8 cellular contexts compared by ENCODE assay signal in the genomic region with DNA sequence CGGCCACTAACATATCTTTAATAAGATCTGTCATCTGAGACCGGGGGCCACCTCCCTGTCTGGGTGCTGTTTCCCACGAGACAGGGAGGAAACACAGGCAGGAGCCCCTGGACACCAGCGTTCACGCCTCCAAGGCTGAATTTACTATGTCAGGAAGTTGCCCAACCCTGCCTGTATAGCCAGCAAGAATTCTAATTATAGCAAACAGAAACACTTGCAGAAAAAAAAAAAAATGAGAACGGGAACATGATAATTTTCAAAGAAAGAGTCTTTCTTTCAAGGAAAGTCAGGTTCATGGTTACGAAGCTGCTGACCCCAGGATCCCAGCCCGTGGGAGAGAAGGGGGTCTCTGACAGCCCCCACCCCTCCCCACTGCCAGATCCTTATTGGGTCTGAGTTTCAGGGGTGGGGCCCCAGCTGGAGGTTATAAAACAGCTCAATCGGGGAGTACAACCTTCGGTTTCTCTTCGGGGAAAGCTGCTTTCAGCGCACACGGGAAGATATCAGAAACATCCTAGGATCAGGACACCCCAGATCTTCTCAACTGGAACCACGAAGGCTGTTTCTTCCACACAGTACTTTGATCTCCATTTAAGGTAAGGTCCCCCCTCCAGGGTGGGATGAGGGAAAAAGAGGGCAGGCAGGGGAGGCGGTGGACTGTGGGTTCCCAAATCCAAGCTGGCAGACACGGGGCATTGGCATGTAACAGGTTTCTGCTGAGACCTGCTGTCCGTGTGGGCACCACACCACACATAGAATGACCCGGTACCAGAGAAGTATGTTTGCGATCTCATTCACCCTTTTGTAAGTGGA. TPM values are rescaled to one million over a fixed set of nuclear protein-coding genes. Genes with fewer than 3 reads are reported as not detected.
A peak's percentile ranks its signal among the peaks of the same experiment; 100 is the strongest.
DNase-seq lines count a peak whose midpoint lies in the region; ATAC-seq and TF ChIP-seq lines count a peak whose summit lies in the region.

IL3RA (plus strand) TSS at position 455 of the 813 bp plus-strand sequence. CDS start 4,981 bp downstream, outside the sequence.

- no peaks in the 10 kb centered on the region for H3K9me2 ChIP-seq in PC-9 (ENCODE audit: insufficient read depth)

- POLR2A ChIA-PET in PC-9 (lab: Charles Lee; ENCODE audit: unreplicated experiment): no interaction called here

- no peak for TF ChIP-seq EP300 in esophagus muscularis mucosa (IDR thresholded peaks at IDR 0.05)
- no peak for TF ChIP-seq EP300 in ovary (IDR thresholded peaks at IDR 0.05)

- no peaks in the 10 kb centered on the region for H3K79me2 ChIP-seq in PC-9 (ENCODE audit: low read depth)

- H3K4me1 ChIP-seq in PC-9 (replicated peaks; ENCODE audit: insufficient read depth): peaks cover 13% of the 10 kb centered on the region; the same call in 1 of the 2 replicates
- peaks cover 2 to 8% (median 5%) of the 10 kb centered on the region in 4 donors for H3K4me1 ChIP-seq in esophagus muscularis mucosa
- peaks cover 1% of the 10 kb centered on the region for H3K4me1 ChIP-seq in ovary (ENCODE audit: insufficient read depth)

- H3K27ac ChIP-seq in PC-9 (no peak within 1 kb of the TSS), esophagus muscularis mucosa (replicated peaks in 1 of 4) (peak within 1 kb of the TSS; percentile 66 to 79 (median 76)), ovary (no peak within 1 kb of the TSS)

- H2AFZ ChIP-seq in PC-9: no peak within 1 kb of the TSS; the same call in 1 of the 2 replicates

- BruUV-seq in PC-9 (replicated peaks; lab: Mats Ljungman, UMichigan): no TSS peak

- TF ChIP-seq POLR2A in esophagus muscularis mucosa (IDR thresholded peaks at IDR 0.05; ENCODE audit: low read depth) (no peak), ovary (IDR thresholded peaks at IDR 0.05) (no peak)

- no peak for TF ChIP-seq CTCF in PC-9 (conservative IDR thresholded peaks at IDR 0.05)
- TF ChIP-seq CTCF in esophagus muscularis mucosa (IDR thresholded peaks at IDR 0.05): no peak
- no peak for TF ChIP-seq CTCF in ovary (IDR thresholded peaks at IDR 0.05)

- peak within 1 kb of the TSS; percentile 47; the same call in 1 of the 2 replicates for H3K4me3 ChIP-seq in PC-9
- peak within 1 kb of the TSS; percentile 50 to 67 (median 58) for H3K4me3 ChIP-seq in esophagus muscularis mucosa
- H3K4me3 ChIP-seq in ovary: peak within 1 kb of the TSS; percentile 26

- DNase-seq in GF-D8 (lab: John Stamatoyannopoulos, UW): peak; percentile 90
- DNase-seq in PC-9: peak; percentile 38 to 74
- DNase-seq in esophagus muscularis mucosa (ENCODE audit: extremely low spot score): no peak
- DNase-seq in ovary: peak in 1 of 5 donors; percentile 44
- DNase-seq in COLO829 (ENCODE audit: low spot score): no peak
- DNase-seq in NCI-H146 treated with DMSO at 0.1 percent for 48 hours (lab: John Stamatoyannopoulos, UW; ENCODE audit: unreplicated experiment): no peak

- 27% methylated on average over 19 of the region's 19 CpGs for WGBS in esophagus muscularis mucosa
- WGBS in ovary, 3 donors: 10 to 14% (median 13%) methylated on average over 19 of the region's 19 CpGs

- ATAC-seq in GM21717 (IDR thresholded peaks at IDR 0.05; ENCODE audit: unreplicated experiment) (peak; percentile 56), HG02885 (IDR thresholded peaks at IDR 0.05; ENCODE audit: poor library complexity, unreplicated experiment) (no peak)

- H3K27me3 ChIP-seq in PC-9 (ENCODE audit: insufficient read depth, low read depth) (no peaks in the 10 kb centered on the region), esophagus muscularis mucosa (peaks cover 0 to 4% (median 0%) of the 10 kb centered on the region in 4 donors), ovary (no peaks in the 10 kb centered on the region)

- peaks cover 18% of the 10 kb centered on the region for H3F3A ChIP-seq in PC-9 (ENCODE audit: insufficient read depth, low read depth)

- H3K36me3 ChIP-seq in PC-9 (ENCODE audit: low read depth) (no peaks in the 10 kb centered on the region), esophagus muscularis mucosa (peaks cover 0 to 3% (median 0%) of the 10 kb centered on the region in 4 donors), ovary (no peaks in the 10 kb centered on the region)

- CTCF ChIA-PET in PC-9 (lab: Charles Lee): no interaction called here

- H3K9me3 ChIP-seq in PC-9 (ENCODE audit: insufficient read depth, low read depth) (no peaks in the 10 kb centered on the region), esophagus muscularis mucosa (peaks cover 0 to 8% (median 2%) of the 10 kb centered on the region in 4 donors), ovary (no peaks in the 10 kb centered on the region)

- H4K20me1 ChIP-seq in PC-9 (ENCODE audit: insufficient read depth): no peaks in the 10 kb centered on the region

- H3K4me2 ChIP-seq in PC-9: peak within 1 kb of the TSS; percentile 69

- intact Hi-C loops in PC-9 (cut with micrococcal nuclease; ENCODE audit: unreplicated experiment) (no loop called here), esophagus muscularis mucosa (cut with DNase I) (no loop called here), ovary (cut with DNase I) (no loop called here)

RNA-seq across cellular contexts. Expression of gene IL3RA, which starts in this region (rescaled TPM):
- total RNA-seq in PC-9 (2021) (not detected in 2 replicates), esophagus muscularis mucosa (10 to 100 TPM in 3 of 4 donors, 1 to 10 TPM in 1; 5.0 to 19.1 (median 11.4) TPM), ovary (1 to 10 TPM in 6 of 7 donors, under 1 TPM in 1; 0.12 to 4.1 (median 1.8) TPM)
- polyA plus RNA-seq in ovary: 1 to 10 TPM; 4.7 to 5.1 TPM

Comparison
In these comparisons a context has a peak if more than half of its experiments do, and no peak if none do; other contexts are left out.
1. Peak in DNase-seq, H3K4me3 ChIP-seq and H3K4me2 ChIP-seq in PC-9; RNA of the gene not detected or under 1 TPM.
2. H3K27ac ChIP-seq: peak in esophagus muscularis mucosa (4 of 4); none in PC-9 (single experiment) and ovary (0 of 2).
3. Peak in every context shown above with its lines, with median percentiles within 50 percentile points of each other: H3K4me3 ChIP-seq.